ENCODE assay signal across 24 cellular contexts in the genomic region with DNA sequence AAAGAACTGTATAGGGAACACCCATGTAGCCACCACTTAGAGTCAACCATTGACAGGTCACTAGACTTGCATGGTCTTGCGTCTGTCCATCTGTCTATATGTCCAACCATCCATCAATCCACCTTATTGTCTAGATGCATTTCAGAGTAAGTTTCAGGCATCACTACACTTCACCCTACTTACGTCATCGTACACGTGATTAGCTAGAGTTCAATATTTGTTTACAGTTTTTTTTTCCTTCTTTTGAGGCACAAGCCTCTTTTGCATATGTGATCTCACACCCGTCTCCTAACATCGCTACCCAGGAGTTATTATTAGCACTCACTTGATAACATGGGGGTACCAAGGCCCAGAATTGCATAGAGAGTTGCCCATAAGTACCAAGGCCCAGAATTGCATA. TPM values are rescaled to one million over a fixed set of nuclear protein-coding genes. Genes with fewer than 3 reads are reported as not detected.
DNase-seq lines count a peak whose midpoint lies in the region; ATAC-seq, FAIRE-seq and TF ChIP-seq lines count a peak whose summit lies in the region.
"Had no signal": no experiment of that assay in that cellular context is flagged by ENCODE, and none has a peak within 500 bp of the region (broad histone marks: within the 10 kb centered on the region; RNA-seq: fewer than 3 reads in every experiment).

No MANE protein-coding gene starts in this region.

- H3K79me2 ChIP-seq in K562 (ENCODE audit: control insufficient read depth, insufficient read depth, low read length), result no peaks in the 10 kb centered on the region

- 0 out of 2 replicates have a peak, but pooled peaks cover 7% of the 10 kb centered on the region for H4K20me1 ChIP-seq in K562 (replicated peaks; ENCODE audit: control insufficient read depth, insufficient read depth, low read length)
- H4K20me1 ChIP-seq: BLaER1 treated with 17β-estradiol and CSF1 and Interleukin-3, amounts not matched to agents 10 nM and 100 nM had no signal

- H3K27ac ChIP-seq in HEK293 (ENCODE audit: extremely low read depth, low read depth, low read length) (no peak overlapping the region), K562 (ENCODE audit: extremely low read depth, low read depth, low read length) (no peak overlapping the region), ovary (no peak overlapping the region)
- H3K27ac ChIP-seq: A549; BLaER1 treated with 17β-estradiol and CSF1 and Interleukin-3, amounts not matched to agents 10 nM and 100 nM had no signal

- DNase-seq in NCI-H526 (lab: John Stamatoyannopoulos, UW) (peak; percentile 68), K562 (ENCODE audit: extremely low read depth in 1 of 4, low spot score in 3 of 4) (no peak), D721Med (ENCODE audit: insufficient read length, low spot score) (no peak), ovary (no peak)
- DNase-seq: 8988T; ACHN; AML-193; BE2C; CD4-positive, alpha-beta T cell; CD8-positive, alpha-beta memory T cell; DMS53; DMS79 treated with DMSO at 0.1 percent for 48 hours; GF-D8 had no signal

- TF ChIP-seq POLR2A in K562 (conservative IDR thresholded peaks at IDR 0.05), result no peak
- no peak for TF ChIP-seq POLR2A in ovary (IDR thresholded peaks at IDR 0.05)

- intact Hi-C loops in K562 (cut with micrococcal nuclease), result loop anchor here (10.0 kb wide), 1 partner anchor 61 kb away; no protein-coding TSS in a partner anchor
- intact Hi-C loops in ovary (cut with DNase I), result no loop called here

- no peak overlapping the region for H3K4me2 ChIP-seq in K562 (ENCODE audit: insufficient read depth, low read length)
- H3K4me2 ChIP-seq: A549; BLaER1 treated with 17β-estradiol and CSF1 and Interleukin-3, amounts not matched to agents 10 nM and 100 nM; GM23338 had no signal

- FAIRE-seq in K562 (lab: Jason Lieb, UNC), result no peak
- no peak for FAIRE-seq in D721Med (lab: Jason Lieb, UNC)
- FAIRE-seq: GM12891, GM18507, H54 had no signal

- 7% methylated on average over 6 of the region's 6 CpGs for WGBS in K562 (ENCODE audit: insufficient coverage, low coverage, missing lambda C conversion rate)
- 68 to 73% (median 71%) methylated on average over 6 of the region's 6 CpGs for WGBS in ovary, 3 donors

- no peaks in the 10 kb centered on the region for H3K9me1 ChIP-seq in K562 (ENCODE audit: control insufficient read depth, insufficient read depth, low read length)

- no peak for TF ChIP-seq RAD21 in K562 (CRISPR knock-in tag; conservative IDR thresholded peaks at IDR 0.05 in 1 of 2, IDR thresholded peaks at IDR 0.05 in 1 of 2)

- H3K9me3 ChIP-seq in HEK293 (ENCODE audit: control insufficient read depth, insufficient read depth, low read depth, low read length) (no peaks in the 10 kb centered on the region), K562 (replicated peaks; ENCODE audit: control insufficient read depth, insufficient read depth, low read depth, low read length) (no peaks in the 10 kb centered on the region), ovary (no peaks in the 10 kb centered on the region)
- H3K9me3 ChIP-seq: A549; BE2C; BLaER1 treated with 17β-estradiol and CSF1 and Interleukin-3, amounts not matched to agents 10 nM and 100 nM; HAP-1 had no signal

- H3K27me3 ChIP-seq in K562 (ENCODE audit: control insufficient read depth in 2 of 2, insufficient read depth in 2 of 2, low read length in 2 of 2), result peaks cover 15 to 33% of the 10 kb centered on the region in 2 experiments; a peak in 4 of 5 replicates
- no peaks in the 10 kb centered on the region for H3K27me3 ChIP-seq in ovary

- POLR2A ChIA-PET in HEK293 (lab: Yijun Ruan, JAX), result no interaction called here
- POLR2A ChIA-PET in K562 (lab: Yijun Ruan, JAX), result no interaction called here

- no peak overlapping the region for H3K4me3 ChIP-seq in HEK293 (ENCODE audit: low read depth, low read length)
- no peak overlapping the region for H3K4me3 ChIP-seq in K562
- no peak overlapping the region for H3K4me3 ChIP-seq in ovary
- H3K4me3 ChIP-seq: A549; BLaER1 treated with 17β-estradiol and CSF1 and Interleukin-3, amounts not matched to agents 10 nM and 100 nM; GM23338; HAP-1 had no signal

- H3K9ac ChIP-seq in K562 (ENCODE audit: insufficient read depth in 1 of 2, low read depth in 2 of 2, low read length in 2 of 2), result no peak overlapping the region
- H3K9ac ChIP-seq: BLaER1 treated with 17β-estradiol and CSF1 and Interleukin-3, amounts not matched to agents 10 nM and 100 nM had no signal

- CTCF ChIA-PET in HEK293 (lab: Yijun Ruan, JAX) (interaction anchor here (0.6 kb wide), 1 partner anchor 39 kb away, joined by 4 read pairs; no protein-coding TSS in a partner anchor), K562 (lab: Yijun Ruan, JAX; ENCODE audit: low intra/inter-chr PET ratio) (interaction anchor here (0.7 kb wide), 1 partner anchor 74 kb away, joined by 3 read pairs; no protein-coding TSS in a partner anchor)

- no peak for TF ChIP-seq EP300 in K562 (IDR thresholded peaks at IDR 0.05; ENCODE audit: low read length)
- TF ChIP-seq EP300 in ovary (IDR thresholded peaks at IDR 0.05), result no peak

- ATAC-seq in K562 (no peak), HG03108 (IDR thresholded peaks at IDR 0.05; ENCODE audit: unreplicated experiment) (no peak)
- ATAC-seq: GM23338 had no signal

- TF ChIP-seq CTCF in HEK293 (tag by site-specific recombination; IDR thresholded peaks at IDR 0.05) (no peak), K562 (IDR thresholded peaks at IDR 0.05 in 2 of 3, conservative IDR thresholded peaks at IDR 0.05 in 1 of 3; ENCODE audit: insufficient read depth in 2 of 3, low read depth in 1 of 3, low read length in 3 of 3) (no peak), D721Med (IDR thresholded peaks at IDR 0.05; ENCODE audit: insufficient read depth, missing control alignments) (no peak), ovary (IDR thresholded peaks at IDR 0.05) (no peak)

- H3K36me3 ChIP-seq in HEK293 (ENCODE audit: control insufficient read depth in 2 of 2, insufficient read depth in 1 of 2, low read length in 2 of 2), result no peaks in the 10 kb centered on the region
- no peaks in the 10 kb centered on the region for H3K36me3 ChIP-seq in K562 (ENCODE audit: control insufficient read depth, insufficient read depth, low read length)
- no peaks in the 10 kb centered on the region for H3K36me3 ChIP-seq in ovary
- H3K36me3 ChIP-seq: BE2C; BLaER1 treated with 17β-estradiol and CSF1 and Interleukin-3, amounts not matched to agents 10 nM and 100 nM had no signal

- no peaks in the 10 kb centered on the region for H3K4me1 ChIP-seq in HEK293 (ENCODE audit: control insufficient read depth, insufficient read depth, low read length)
- peaks cover 0 to 4% of the 10 kb centered on the region in 2 experiments; a peak in 1 of 5 replicates for H3K4me1 ChIP-seq in K562 (replicated peaks in 1 of 2; ENCODE audit: control insufficient read depth in 2 of 2, insufficient read depth in 2 of 2, low read length in 2 of 2)
- H3K4me1 ChIP-seq in ovary (ENCODE audit: insufficient read depth), result no peaks in the 10 kb centered on the region
- H3K4me1 ChIP-seq: A549; BE2C; BLaER1 treated with 17β-estradiol and CSF1 and Interleukin-3, amounts not matched to agents 10 nM and 100 nM; HAP-1 had no signal

- BruUV-seq in K562 (replicated peaks; lab: Mats Ljungman, UMichigan), result no TSS peak

- no peak overlapping the region for H2AFZ ChIP-seq in K562 (ENCODE audit: low read depth, low read length)
- H2AFZ ChIP-seq: GM23338 had no signal

- in situ Hi-C loops in K562 (cut with MboI), result no loop called here

RNA-seq across cellular contexts. Expression of a gene that starts 6.9 kb away (rescaled TPM):
- total RNA-seq in K562 (2011; cell fraction: chromatin; rRNA removed; ENCODE audit: low replicate concordance), result not detected in 2 replicates
- not detected in 2 replicates for total RNA-seq in K562 (2011; cell fraction: nucleolus; rRNA removed)
- not detected in 2 replicates for total RNA-seq in K562 (2011; cell fraction: nucleoplasm; rRNA removed)
- total RNA-seq in K562 (2014; rRNA removed), result not detected in 2 replicates
- not detected in 2 replicates for total RNA-seq in K562 (2014; rRNA removed; fragmentation: Illumina TruSeq; extraction: Trizol)
- total RNA-seq in K562 (2015; rRNA removed; fragmentation: Illumina TruSeq; extraction: Trizol), result not detected in 2 replicates
- total RNA-seq in K562 (2021), result not detected in 2 replicates
- not detected in 2 replicates for polyA plus RNA-seq in K562 (2011; rRNA removed)
- not detected in 2 replicates for polyA plus RNA-seq in K562 (2011; cell fraction: cytosol; rRNA removed)
- not detected in 2 replicates for polyA plus RNA-seq in K562 (2011; cell fraction: nucleus; rRNA removed)
- polyA plus RNA-seq in K562 (2012), result not detected in 2 replicates
- polyA plus RNA-seq in K562 (2014; fragmentation: Illumina TruSeq; extraction: Trizol), result not detected in 2 replicates
- polyA plus RNA-seq in K562 (2014; fragmentation: Nextera tagmentation; extraction: Ambion mirVana), result not detected
- polyA plus RNA-seq in K562 (2014; rRNA removed), result not detected in 2 replicates
- polyA minus RNA-seq in K562 (2011; rRNA and poly(A)+ RNA removed), result not detected in 2 replicates
- polyA minus RNA-seq in K562 (2011; cell fraction: cytosol; rRNA and poly(A)+ RNA removed), result not detected in 2 replicates
- not detected in 2 replicates for polyA minus RNA-seq in K562 (2011; cell fraction: nucleus; rRNA and poly(A)+ RNA removed)
- not detected for total RNA-seq in ovary
- polyA plus RNA-seq in ovary, result under 1 TPM in 1 of 2 donors, not detected in 1; 0.02 TPM
- total RNA-seq: CD4-positive, alpha-beta T cell; CD8-positive, alpha-beta memory T cell had no signal
- polyA plus RNA-seq: CD14-positive monocyte; CD8-positive, alpha-beta memory T cell had no signal

RNA-seq across cellular contexts. Expression of a gene that starts 34.0 kb away (rescaled TPM):
- total RNA-seq in K562 (2011; cell fraction: chromatin; rRNA removed; ENCODE audit: low replicate concordance), result 0.12 and 0.32 TPM in 2 replicates
- not detected in 2 replicates for total RNA-seq in K562 (2011; cell fraction: nucleolus; rRNA removed)
- 0.23 TPM in 1 of 2 replicates, not detected in the other for total RNA-seq in K562 (2011; cell fraction: nucleoplasm; rRNA removed)
- total RNA-seq in K562 (2014; rRNA removed) (not detected in 2 replicates), K562 (2014; rRNA removed; fragmentation: Illumina TruSeq; extraction: Trizol) (not detected in 2 replicates), K562 (2015; rRNA removed; fragmentation: Illumina TruSeq; extraction: Trizol) (not detected in 2 replicates), K562 (2021) (0.09 TPM in 1 of 2 replicates, not detected in the other), ovary (under 1 TPM in 1 of 7 donors, not detected in 6; 0.08 TPM)
- polyA plus RNA-seq in K562 (2011; rRNA removed) (0.04 TPM in 1 of 2 replicates, not detected in the other), K562 (2014; fragmentation: Illumina TruSeq; extraction: Trizol) (not detected in 2 replicates), K562 (2014; fragmentation: Nextera tagmentation; extraction: Ambion mirVana) (not detected), K562 (2014; rRNA removed) (not detected in 2 replicates), ovary (under 1 TPM in 1 of 2 donors, not detected in 1; 0.04 TPM)
- not detected in 2 replicates for polyA plus RNA-seq in K562 (2011; cell fraction: cytosol; rRNA removed)
- 0.06 and 0.20 TPM in 2 replicates for polyA plus RNA-seq in K562 (2011; cell fraction: nucleus; rRNA removed)
- 0.08 TPM in 2 replicates for polyA plus RNA-seq in K562 (2012)
- polyA minus RNA-seq in K562 (2011; rRNA and poly(A)+ RNA removed), result not detected in 2 replicates
- not detected in 2 replicates for polyA minus RNA-seq in K562 (2011; cell fraction: cytosol; rRNA and poly(A)+ RNA removed)
- polyA minus RNA-seq in K562 (2011; cell fraction: nucleus; rRNA and poly(A)+ RNA removed), result 0.13 TPM in 1 of 2 replicates, not detected in the other
- total RNA-seq: CD8-positive, alpha-beta memory T cell; Daoy had no signal
- polyA plus RNA-seq: CD14-positive monocyte; CD8-positive, alpha-beta memory T cell had no signal

RNA-seq across cellular contexts. Expression of a gene that starts 46.7 kb away (rescaled TPM):
- total RNA-seq in K562 (2011; cell fraction: chromatin; rRNA removed; ENCODE audit: low replicate concordance), result not detected in 2 replicates
- not detected in 2 replicates for total RNA-seq in K562 (2011; cell fraction: nucleolus; rRNA removed)
- total RNA-seq in K562 (2011; cell fraction: nucleoplasm; rRNA removed), result not detected in 2 replicates
- total RNA-seq in K562 (2014; rRNA removed), result 0.05 TPM in 1 of 2 replicates, not detected in the other
- not detected in 2 replicates for total RNA-seq in K562 (2014; rRNA removed; fragmentation: Illumina TruSeq; extraction: Trizol)
- not detected in 2 replicates for total RNA-seq in K562 (2015; rRNA removed; fragmentation: Illumina TruSeq; extraction: Trizol)
- 0.02 TPM in 1 of 2 replicates, not detected in the other for total RNA-seq in K562 (2021)
- not detected in 2 replicates for polyA plus RNA-seq in K562 (2011; rRNA removed)
- polyA plus RNA-seq in K562 (2011; cell fraction: cytosol; rRNA removed), result not detected in 2 replicates
- polyA plus RNA-seq in K562 (2011; cell fraction: nucleus; rRNA removed), result not detected in 2 replicates
- polyA plus RNA-seq in K562 (2012), result 0.01 and 0.03 TPM in 2 replicates
- polyA plus RNA-seq in K562 (2014; fragmentation: Illumina TruSeq; extraction: Trizol), result not detected in 2 replicates
- not detected for polyA plus RNA-seq in K562 (2014; fragmentation: Nextera tagmentation; extraction: Ambion mirVana)
- not detected in 2 replicates for polyA plus RNA-seq in K562 (2014; rRNA removed)
- not detected in 2 replicates for polyA minus RNA-seq in K562 (2011; rRNA and poly(A)+ RNA removed)
- polyA minus RNA-seq in K562 (2011; cell fraction: cytosol; rRNA and poly(A)+ RNA removed), result not detected in 2 replicates
- not detected in 2 replicates for polyA minus RNA-seq in K562 (2011; cell fraction: nucleus; rRNA and poly(A)+ RNA removed)
- total RNA-seq in ovary, result under 1 TPM in 4 of 7 donors, not detected in 3; 0.03 to 0.12 (median 0.08) TPM
- polyA plus RNA-seq in ovary, result under 1 TPM; 0.06 to 0.13 TPM
- total RNA-seq: CD4-positive, alpha-beta T cell; CD8-positive, alpha-beta memory T cell had no signal
- polyA plus RNA-seq: CD14-positive monocyte; CD8-positive, alpha-beta memory T cell had no signal

RNA-seq across cellular contexts. Expression of a gene that starts 48.3 kb away (rescaled TPM):
- 19.5 and 22.5 TPM in 2 replicates for total RNA-seq in K562 (2011; cell fraction: chromatin; rRNA removed; ENCODE audit: low replicate concordance)
- total RNA-seq in K562 (2011; cell fraction: nucleolus; rRNA removed), result 18.0 and 24.3 TPM in 2 replicates
- 33.9 and 53.6 TPM in 2 replicates for total RNA-seq in K562 (2011; cell fraction: nucleoplasm; rRNA removed)
- total RNA-seq in K562 (2014; rRNA removed) (4.5 and 14.4 TPM in 2 replicates), K562 (2014; rRNA removed; fragmentation: Illumina TruSeq; extraction: Trizol) (6.7 and 7.1 TPM in 2 replicates), K562 (2015; rRNA removed; fragmentation: Illumina TruSeq; extraction: Trizol) (14.4 and 16.0 TPM in 2 replicates), K562 (2021) (65.5 and 70.3 TPM in 2 replicates), ovary (100 to 1,000 TPM in 5 of 7 donors, 10 to 100 TPM in 2; 27.5 to 216 (median 146) TPM)
- polyA plus RNA-seq in K562 (2011; rRNA removed) (5.6 and 17.2 TPM in 2 replicates), K562 (2014; fragmentation: Illumina TruSeq; extraction: Trizol) (26.1 and 44.1 TPM in 2 replicates), K562 (2014; fragmentation: Nextera tagmentation; extraction: Ambion mirVana) (10 to 100 TPM; 10.4 to 24.8 TPM), K562 (2014; rRNA removed) (18.5 and 19.5 TPM in 2 replicates), ovary (100 to 1,000 TPM in 1 of 2 donors, 10 to 100 TPM in 1; 86.3 to 134 TPM)
- polyA plus RNA-seq in K562 (2011; cell fraction: cytosol; rRNA removed), result 20.7 and 50.3 TPM in 2 replicates
- polyA plus RNA-seq in K562 (2011; cell fraction: nucleus; rRNA removed), result 12.1 and 19.9 TPM in 2 replicates
- 35.3 and 47.6 TPM in 2 replicates for polyA plus RNA-seq in K562 (2012)
- polyA minus RNA-seq in K562 (2011; rRNA and poly(A)+ RNA removed), result 5.0 and 5.5 TPM in 2 replicates
- 24.6 and 31.3 TPM in 2 replicates for polyA minus RNA-seq in K562 (2011; cell fraction: cytosol; rRNA and poly(A)+ RNA removed)
- polyA minus RNA-seq in K562 (2011; cell fraction: nucleus; rRNA and poly(A)+ RNA removed), result 3.1 and 4.2 TPM in 2 replicates

Comparison
In these comparisons a context has a peak if more than half of its experiments do, and no peak if none do; other contexts are left out.
1. DNase-seq: peak in NCI-H526 (2 of 2); none in K562 (0 of 4), D721Med (single experiment) and ovary (0 of 5).